Comparison of ENCODE assay signal across 8 cellular contexts in genomic region chr18:55322176-55322735, GRCh38.
DNase-seq lines count a peak whose midpoint lies in the region; ATAC-seq, FAIRE-seq and TF ChIP-seq lines count a peak whose summit lies in the region.

No MANE protein-coding gene starts in this region.

- no peaks in the 10 kb centered on the region for H4K20me1 ChIP-seq in OCI-LY1 (ENCODE audit: insufficient read depth, low read length)

- H3K27me3 Mint-ChIP-seq in CD8-positive, alpha-beta memory T cell: peaks cover 12 to 33% of the 10 kb centered on the region in 2 donors

- peak overlapping the region; percentile 71 for H3K9ac ChIP-seq in OCI-LY1 (ENCODE audit: low read length)

- peaks cover 68% of the 10 kb centered on the region for H3K79me2 ChIP-seq in OCI-LY1 (ENCODE audit: insufficient read depth, low read length)

- peaks cover 3 to 7% (median 5%) of the 10 kb centered on the region in 3 donors for H3K4me1 Mint-ChIP-seq in CD8-positive, alpha-beta memory T cell

- H3K4me2 ChIP-seq in OCI-LY1 (ENCODE audit: low read length): peak overlapping the region; percentile 88

- H3K4me1 ChIP-seq in OCI-LY1 (ENCODE audit: insufficient read depth, low read length, severe bottlenecking) (peaks cover 91% of the 10 kb centered on the region), small intestine (ENCODE audit: control insufficient read depth in 2 of 2, insufficient read depth in 1 of 2, low read depth in 1 of 2, low read length in 1 of 2) (no peaks in the 10 kb centered on the region)
- no peaks in the 10 kb centered on the region for H3K4me1 ChIP-seq in CD8-positive, alpha-beta memory T cell (ENCODE audit: insufficient read depth, low read length)

- H3K9me3 Mint-ChIP-seq in CD8-positive, alpha-beta memory T cell: peaks cover 0 to 12% (median 6%) of the 10 kb centered on the region in 5 donors

- ATAC-seq in GM21381 (IDR thresholded peaks at IDR 0.05; ENCODE audit: unreplicated experiment): peak; percentile 45

- peak; percentile 94 for DNase-seq in EL
- peak; percentile 36 for DNase-seq in HPDE6-E6E7 (ENCODE audit: extremely low spot score)
- peak; percentile 97 for DNase-seq in choroid plexus epithelial cell (ENCODE audit: low read depth)
- peak; percentile 88 for DNase-seq in islet precursor cell
- peak; percentile 50 for DNase-seq in small intestine
- no peak for DNase-seq in CD8-positive, alpha-beta memory T cell

- no peak overlapping the region for H3K27ac Mint-ChIP-seq in CD8-positive, alpha-beta memory T cell

- no peak overlapping the region for H3K4me3 Mint-ChIP-seq in CD8-positive, alpha-beta memory T cell

- no peak for FAIRE-seq in small intestine (lab: Jason Lieb, UNC)

- CTCF ChIA-PET in CD8-positive, alpha-beta memory T cell (lab: Charles Lee): no interaction called here

- no peak overlapping the region for H2AFZ ChIP-seq in OCI-LY1 (ENCODE audit: low read length)

- TF ChIP-seq CTCF in OCI-LY1 (IDR thresholded peaks at IDR 0.05; ENCODE audit: low read length) (no peak), choroid plexus epithelial cell (conservative IDR thresholded peaks at IDR 0.05; ENCODE audit: low read depth, low read length) (peak; percentile 20)

- WGBS in small intestine, 3 donors: 1 to 3% (median 2%) methylated on average over 22 to 30 of the region's 30 CpGs

- H3K4me3 ChIP-seq in OCI-LY1 (ENCODE audit: low read depth, low read length, poor library complexity, severe bottlenecking): peak overlapping the region; percentile 64
- H3K4me3 ChIP-seq in choroid plexus epithelial cell (ENCODE audit: low read depth, low read length): peak overlapping the region; percentile 71
- H3K4me3 ChIP-seq in small intestine (ENCODE audit: low read depth in 1 of 2, low read length in 2 of 2): peak overlapping the region; percentile 10 to 37
- no peak overlapping the region for H3K4me3 ChIP-seq in CD8-positive, alpha-beta memory T cell (ENCODE audit: low read length)

- H3K27ac ChIP-seq in OCI-LY1 (ENCODE audit: low read depth, low read length, poor library complexity, severe bottlenecking) (peak overlapping the region; percentile 87), small intestine (ENCODE audit: low read depth in 1 of 2, low read length in 1 of 2) (peak overlapping the region; percentile 34 to 97)
- H3K27ac ChIP-seq in CD8-positive, alpha-beta memory T cell (ENCODE audit: low read depth, low read length): no peak overlapping the region

- no peaks in the 10 kb centered on the region; the same call in 1 of the 2 replicates for H3K36me3 ChIP-seq in OCI-LY1 (ENCODE audit: insufficient read depth, low read length)
- no peaks in the 10 kb centered on the region for H3K36me3 ChIP-seq in small intestine (ENCODE audit: control insufficient read depth in 2 of 2, insufficient read depth in 2 of 2, low read length in 2 of 2)
- H3K36me3 ChIP-seq in CD8-positive, alpha-beta memory T cell (ENCODE audit: insufficient read depth, low read length): no peaks in the 10 kb centered on the region

- H3K27me3 ChIP-seq in OCI-LY1 (ENCODE audit: insufficient read depth, low read length) (no peaks in the 10 kb centered on the region), small intestine (ENCODE audit: control insufficient read depth in 2 of 2, insufficient read depth in 2 of 2, low read length in 2 of 2) (no peaks in the 10 kb centered on the region)
- no peaks in the 10 kb centered on the region for H3K27me3 ChIP-seq in CD8-positive, alpha-beta memory T cell (ENCODE audit: insufficient read depth, low read length, poor library complexity, severe bottlenecking)

- H3K9me3 ChIP-seq in OCI-LY1 (ENCODE audit: low read length) (no peaks in the 10 kb centered on the region), small intestine (ENCODE audit: control insufficient read depth, low read depth) (no peaks in the 10 kb centered on the region)
- no peaks in the 10 kb centered on the region for H3K9me3 ChIP-seq in CD8-positive, alpha-beta memory T cell (ENCODE audit: low read length)

- no peaks in the 10 kb centered on the region for H3K36me3 Mint-ChIP-seq in CD8-positive, alpha-beta memory T cell

- no peaks in the 10 kb centered on the region for H3F3A ChIP-seq in OCI-LY1 (ENCODE audit: insufficient read depth, low read length)

- no peaks in the 10 kb centered on the region for H3K9me2 ChIP-seq in OCI-LY1 (ENCODE audit: low read depth, low read length)

- POLR2A ChIA-PET in CD8-positive, alpha-beta memory T cell (lab: Charles Lee): no interaction called here

Comparison
In these comparisons a context has a peak if more than half of its experiments do, and no peak if none do; other contexts are left out.
1. DNase-seq: peak in EL (single experiment), HPDE6-E6E7 (single experiment), choroid plexus epithelial cell (single experiment), islet precursor cell (single experiment) and small intestine (single experiment); none in CD8-positive, alpha-beta memory T cell (0 of 5).